In genomic region chr6:60952500-60952899, GRCh38 we compare ENCODE assay signal across 16 cellular contexts.
DNase-seq lines count a peak whose midpoint lies in the region; ATAC-seq and TF ChIP-seq lines count a peak whose summit lies in the region.
"Had no signal": no experiment of that assay in that cellular context is flagged by ENCODE, and none has a peak within 500 bp of the region (broad histone marks: within the 10 kb centered on the region; RNA-seq: fewer than 3 reads in every experiment).

No MANE protein-coding gene starts in this region.

- H3F3A ChIP-seq in PC-3 (ENCODE audit: low read length, unreplicated experiment) = no peaks in the 10 kb centered on the region

- H3K27ac ChIP-seq in PC-3 (ENCODE audit: low read length) (no peak overlapping the region), mammary epithelial cell (ENCODE audit: insufficient read depth, low read depth, low read length) (peak overlapping the region; percentile 68)
- H3K27ac ChIP-seq: BLaER1, GM23248 had no signal

- H3K4me3 ChIP-seq in PC-3 (ENCODE audit: low read length) (no peak overlapping the region), mammary epithelial cell (replicated peaks in 1 of 3; ENCODE audit: insufficient read depth in 1 of 3, low read depth in 2 of 3, low read length in 3 of 3) (no peak overlapping the region)
- H3K4me3 ChIP-seq: BLaER1, GM23248, HAP-1 had no signal

- in situ Hi-C loops in mammary epithelial cell (cut with MboI; ENCODE audit: low sequenced_read_pairs in 2 of 2) = no loop called here

- H3K9ac ChIP-seq in PC-3 (ENCODE audit: low read length) (no peak overlapping the region), mammary epithelial cell (ENCODE audit: insufficient read depth, low read length) (no peak overlapping the region)
- H3K9ac ChIP-seq: BLaER1, GM23248 had no signal

- no peaks in the 10 kb centered on the region for H3K9me2 ChIP-seq in PC-3 (replicated peaks; ENCODE audit: low read length)

- H2AFZ ChIP-seq in PC-3 (ENCODE audit: low read length) (no peak overlapping the region), mammary epithelial cell (ENCODE audit: low read depth, low read length) (peak overlapping the region; percentile 30)
- H2AFZ ChIP-seq: GM23248 had no signal

- CTCF ChIA-PET in PC-3 (lab: Charles Lee) (no interaction called here), mammary epithelial cell (lab: Charles Lee; ENCODE audit: low non-redundant PET) (no interaction called here)

- H3K36me3 ChIP-seq in PC-3 (ENCODE audit: low read depth, low read length) = no peaks in the 10 kb centered on the region
- H3K36me3 ChIP-seq in mammary epithelial cell (ENCODE audit: insufficient read depth, low read length) = no peaks in the 10 kb centered on the region
- H3K36me3 ChIP-seq: BLaER1, HAP-1 had no signal

- H3K4me2 ChIP-seq in PC-3 (ENCODE audit: low read length) (no peak overlapping the region), mammary epithelial cell (ENCODE audit: insufficient read depth, low read depth, low read length) (no peak overlapping the region)
- H3K4me2 ChIP-seq: BLaER1 had no signal

- H3K9me3 ChIP-seq in PC-3 (ENCODE audit: low read length) = no peaks in the 10 kb centered on the region
- no peaks in the 10 kb centered on the region for H3K9me3 ChIP-seq in mammary epithelial cell (replicated peaks; ENCODE audit: insufficient read depth, low read length)
- H3K9me3 ChIP-seq: BLaER1, HAP-1 had no signal

- POLR2A ChIA-PET in PC-3 (lab: Charles Lee; ENCODE audit: unreplicated experiment) = no interaction called here

- H3K4me1 ChIP-seq in PC-3 (ENCODE audit: insufficient read depth, low read length) (no peaks in the 10 kb centered on the region), mammary epithelial cell (ENCODE audit: insufficient read depth, low read length) (peaks cover 4% of the 10 kb centered on the region)
- H3K4me1 ChIP-seq: BLaER1, HAP-1 had no signal

- intact Hi-C loops in PC-3 (cut with micrococcal nuclease) = no loop called here
- intact Hi-C loops in mammary epithelial cell (cut with micrococcal nuclease) = no loop called here

- no peak for TF ChIP-seq CTCF in PC-3 (conservative IDR thresholded peaks at IDR 0.05; ENCODE audit: low read depth, low read length)
- TF ChIP-seq CTCF in mammary epithelial cell (conservative IDR thresholded peaks at IDR 0.05 in 1 of 2, IDR thresholded peaks at IDR 0.05 in 1 of 2; ENCODE audit: extremely low read depth in 1 of 2, insufficient read depth in 1 of 2, low read depth in 1 of 2, low read length in 2 of 2) = no peak

- no peaks in the 10 kb centered on the region for H3K79me2 ChIP-seq in PC-3 (ENCODE audit: low read length)
- no peaks in the 10 kb centered on the region for H3K79me2 ChIP-seq in mammary epithelial cell (ENCODE audit: insufficient read depth, low read length)

- BruUV-seq in PC-3 (replicated peaks; lab: Mats Ljungman, UMichigan) (no TSS peak), mammary epithelial cell (replicated peaks; lab: Mats Ljungman, UMichigan) (no TSS peak)

- ATAC-seq in PC-3 (peak; percentile 27), esophagus mucosa (peak; percentile 89), GM18502 (IDR thresholded peaks at IDR 0.05; ENCODE audit: poor library complexity, unreplicated experiment) (no peak), HG03196 (IDR thresholded peaks at IDR 0.05; ENCODE audit: unreplicated experiment) (no peak)

- WGBS in mammary epithelial cell (ENCODE audit: low coverage, missing lambda C conversion rate) = 0% methylated on average over 3 of the region's 3 CpGs

- H3K27me3 ChIP-seq in PC-3 (ENCODE audit: low read length) (no peaks in the 10 kb centered on the region), mammary epithelial cell (ENCODE audit: insufficient read depth, low read length) (no peaks in the 10 kb centered on the region)
- H3K27me3 ChIP-seq: BLaER1 had no signal

- DNase-seq in HPDE6-E6E7 (ENCODE audit: extremely low spot score) = peak; percentile 6
- peak; percentile 25 for DNase-seq in PC-3
- peak; percentile 21 for DNase-seq in mammary epithelial cell
- no peak for DNase-seq in NOMO-1 (lab: John Stamatoyannopoulos, UW; ENCODE audit: unreplicated experiment in 2 of 2)
- no peak for DNase-seq in mesenteric fat pad (ENCODE audit: low spot score)
- DNase-seq: 8988T; CD4-positive, alpha-beta memory T cell; DMS153; DMS79; GDM1; GM23248 had no signal

- H4K20me1 ChIP-seq in PC-3 (ENCODE audit: low read length) (no peaks in the 10 kb centered on the region), mammary epithelial cell (ENCODE audit: insufficient read depth, low read length) (no peaks in the 10 kb centered on the region)
- H4K20me1 ChIP-seq: BLaER1 had no signal

- dilution Hi-C loops in mammary epithelial cell (cut with HindIII; ENCODE audit: low sequenced_read_pairs) = no loop called here

Comparison
In these comparisons a context has a peak if more than half of its experiments do, and no peak if none do; other contexts are left out.
1. DNase-seq: peak in HPDE6-E6E7 (single experiment), PC-3 (single experiment) and mammary epithelial cell (single experiment); none in NOMO-1 (0 of 2) and mesenteric fat pad (single experiment).
2. ATAC-seq: peak in PC-3 (single experiment) and esophagus mucosa (single experiment); none in GM18502 (single experiment) and HG03196 (single experiment).